ENCODE assay signal across 16 cellular contexts in genomic region chr17:62658136-62658535, GRCh38.
"Had no signal": no experiment of that assay in that cellular context is flagged by ENCODE, and none has a peak within 500 bp of the region (broad histone marks: within the 10 kb centered on the region; RNA-seq: fewer than 3 reads in every experiment).

No MANE protein-coding gene starts in this region.

- ATAC-seq: activated CD4-positive, alpha-beta T cell treated with anti-CD3 and anti-CD28 coated beads for 36 hours; activated naive CD8-positive, alpha-beta T cell treated with anti-CD3 and anti-CD28 coated beads, Interleukin-2, amount 50 U/mL, for 24 hours; esophagus mucosa; gastrocnemius medialis; heart right ventricle; left ventricle myocardium superior; naive thymus-derived CD4-positive, alpha-beta T cell; stimulated activated memory B cell treated with anti-CD40 and anti-IgM and Interleukin-4, amounts not matched to agents 10 μg/mL and 1 μg/mL and 100 μg/mL, for 72 hours had no signal

- DNase-seq: activated CD4-positive, alpha-beta T cell treated with anti-CD3 and anti-CD28 coated beads for 36 hours; activated CD4-positive, alpha-beta T cell treated with anti-CD3 and anti-CD28 coated beads, Interleukin-2, amount 50 U/mL, for 48 hours; activated naive CD4-positive, alpha-beta T cell treated with anti-CD3 and anti-CD28 coated beads for 36 hours; activated naive CD8-positive, alpha-beta T cell treated with anti-CD3 and anti-CD28 coated beads, Interleukin-2, amount 50 U/mL, for 24 hours; brain microvascular endothelial cell; gastrocnemius medialis; heart right ventricle; kidney glomerular epithelial cell; left ventricle myocardium superior; naive thymus-derived CD4-positive, alpha-beta T cell; spleen; stimulated activated CD4-positive, alpha-beta T cell treated with anti-CD3 and anti-CD28 coated beads, Interleukin-4, amount 100 ng/mL, for 4 hours had no signal

- H3K4me3 Mint-ChIP-seq: activated CD4-positive, alpha-beta T cell treated with anti-CD3 and anti-CD28 coated beads for 36 hours; activated naive CD4-positive, alpha-beta T cell treated with anti-CD3 and anti-CD28 coated beads for 36 hours; activated naive CD8-positive, alpha-beta T cell treated with anti-CD3 and anti-CD28 coated beads, Interleukin-2, amount 50 U/mL, for 24 hours; central memory CD8-positive, alpha-beta T cell; memory B cell; naive thymus-derived CD4-positive, alpha-beta T cell; stimulated activated memory B cell treated with anti-CD40 and anti-IgM and Interleukin-4, amounts not matched to agents 10 μg/mL and 1 μg/mL and 100 μg/mL, for 72 hours had no signal

- H3K27ac Mint-ChIP-seq: activated CD4-positive, alpha-beta T cell treated with anti-CD3 and anti-CD28 coated beads for 36 hours; activated naive CD4-positive, alpha-beta T cell treated with anti-CD3 and anti-CD28 coated beads for 36 hours; activated naive CD8-positive, alpha-beta T cell treated with anti-CD3 and anti-CD28 coated beads, Interleukin-2, amount 50 U/mL, for 24 hours; memory B cell; naive thymus-derived CD4-positive, alpha-beta T cell; stimulated activated memory B cell treated with anti-CD40 and anti-IgM and Interleukin-4, amounts not matched to agents 10 μg/mL and 1 μg/mL and 100 μg/mL, for 72 hours had no signal

- H3K36me3 Mint-ChIP-seq: stimulated activated memory B cell treated with anti-CD40 and anti-IgM and Interleukin-4, amounts not matched to agents 10 μg/mL and 1 μg/mL and 100 μg/mL, for 72 hours had no signal

- H3K27me3 Mint-ChIP-seq: stimulated activated memory B cell treated with anti-CD40 and anti-IgM and Interleukin-4, amounts not matched to agents 10 μg/mL and 1 μg/mL and 100 μg/mL, for 72 hours had no signal
